ENCODE assay signal across 29 cellular contexts in the genomic region with DNA sequence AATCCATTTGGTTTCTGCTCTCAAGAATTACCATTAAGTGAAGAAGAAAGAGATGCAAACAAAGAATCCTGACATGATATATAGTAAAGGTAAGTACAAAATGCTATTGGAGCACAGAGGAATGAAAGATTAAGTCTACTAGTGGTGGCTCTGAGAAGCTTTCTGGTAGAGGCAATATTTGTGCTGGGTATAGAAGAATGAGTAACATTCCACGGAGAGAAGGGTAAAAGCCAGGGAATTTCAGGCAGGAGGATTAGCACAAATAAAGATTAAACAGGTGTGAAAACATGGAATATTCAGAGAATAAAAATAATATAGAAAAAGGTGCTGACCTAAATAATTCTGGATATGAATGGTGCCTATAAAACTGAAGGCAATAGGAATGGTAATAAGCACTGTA.
"Had no signal": no experiment of that assay in that cellular context is flagged by ENCODE, and none has a peak within 500 bp of the region (broad histone marks: within the 10 kb centered on the region; RNA-seq: fewer than 3 reads in every experiment).

No MANE protein-coding gene starts in this region.

- H3K27me3 ChIP-seq: dorsolateral prefrontal cortex, esophagus squamous epithelium, gastrocnemius medialis, heart right ventricle had no signal

- H3K4me1 ChIP-seq: gastrocnemius medialis, heart right ventricle, left ventricle myocardium inferior, lower lobe of right lung had no signal

- DNase-seq: dermis blood vessel endothelial cell; dorsolateral prefrontal cortex; effector CD4-positive, alpha-beta T cell; effector memory CD4-positive, alpha-beta T cell; erythroblast; esophagus squamous epithelium; foreskin fibroblast; foreskin melanocyte; gastrocnemius medialis; glutamatergic neuron; head of caudate nucleus; heart right ventricle; hippocampal formation; islet precursor cell; kidney; kidney glomerular epithelial cell; left colon; left ventricle myocardium inferior; lower lobe of right lung; mesenchymal stem cell; mucosa of descending colon; naive B cell had no signal

- ATAC-seq: esophagus mucosa, gastrocnemius medialis, heart right ventricle, left colon, left lobe of liver, lower lobe of right lung, mucosa of descending colon had no signal

- H3K4me3 Mint-ChIP-seq: mesothelial cell of epicardium, naive B cell had no signal

- FAIRE-seq: colon, endometrium, kidney had no signal

- H3K4me3 ChIP-seq: coronary artery, dorsolateral prefrontal cortex, esophagus squamous epithelium, gastrocnemius medialis, heart right ventricle, left ventricle myocardium inferior, lower lobe of right lung, mucosa of descending colon had no signal

- H3K27ac ChIP-seq: coronary artery, dorsolateral prefrontal cortex, epithelial cell of prostate, esophagus squamous epithelium, gastrocnemius medialis, heart right ventricle, left ventricle myocardium inferior, lower lobe of right lung had no signal

- H3K27me3 Mint-ChIP-seq: naive B cell had no signal

- H3K36me3 ChIP-seq: esophagus squamous epithelium, gastrocnemius medialis, heart right ventricle, left ventricle myocardium inferior, lower lobe of right lung had no signal

- H3K27ac Mint-ChIP-seq: mesothelial cell of epicardium, naive B cell had no signal

- H3K4me1 Mint-ChIP-seq: mesothelial cell of epicardium had no signal

- H3K9me3 ChIP-seq: gastrocnemius medialis had no signal
